8 cellular contexts compared by ENCODE assay signal in genomic region chr21:33761104-33762036, GRCh38.
DNase-seq lines count a peak whose midpoint lies in the region; ATAC-seq and TF ChIP-seq lines count a peak whose summit lies in the region.

No MANE protein-coding gene starts in this region.

- ATAC-seq in GM19023 (IDR thresholded peaks at IDR 0.05; ENCODE audit: unreplicated experiment) (no peak), GM21619 (IDR thresholded peaks at IDR 0.05; ENCODE audit: unreplicated experiment) (no peak)

- H4K20me1 ChIP-seq in MM.1S (ENCODE audit: insufficient read depth, low read length) = no peaks in the 10 kb centered on the region

- DNase-seq in AML-193 (lab: John Stamatoyannopoulos, UW) (peak; percentile 3 to 30), MM.1S (peak; percentile 45), T47D (ENCODE audit: low read depth in 1 of 2, low spot score in 1 of 2) (peak; percentile 32 to 88), kidney tubule cell (ENCODE audit: low spot score) (peak; percentile 97), transverse colon (no peak), NCI-H1436 treated with DMSO at 0.1 percent for 48 hours (lab: John Stamatoyannopoulos, UW) (no peak)

- H3K4me1 ChIP-seq in MM.1S (ENCODE audit: low read length) = peaks cover 10% of the 10 kb centered on the region
- peaks cover 0 to 10% (median 6%) of the 10 kb centered on the region in 4 donors for H3K4me1 ChIP-seq in transverse colon

- TF ChIP-seq POLR2A in transverse colon (IDR thresholded peaks at IDR 0.05) = no peak

- in situ Hi-C loops in T47D (cut with HindIII; ENCODE audit: low pct_unique_long_range_greater_than_20kb, low sequenced_read_pairs) (no loop called here), transverse colon (cut with MboI; ENCODE audit: low pct_ligation_motif_present in 1 of 4, low pct_unique_long_range_greater_than_20kb in 1 of 4, low sequenced_read_pairs in 3 of 4) (no loop called here)

- H3K27me3 ChIP-seq in MM.1S (replicated peaks; ENCODE audit: insufficient read depth, low read length) (no peaks in the 10 kb centered on the region), transverse colon (no peaks in the 10 kb centered on the region)

- H3K79me2 ChIP-seq in MM.1S (ENCODE audit: low read length) = no peaks in the 10 kb centered on the region

- WGBS in transverse colon (ENCODE audit: low coverage in 1 of 2), 2 donors = 54 to 64% methylated on average over 12 of the region's 12 CpGs

- no peak for TF ChIP-seq EP300 in transverse colon (IDR thresholded peaks at IDR 0.05; ENCODE audit: low read depth)

- no peaks in the 10 kb centered on the region for H3K9me2 ChIP-seq in MM.1S (replicated peaks; ENCODE audit: insufficient read depth, low read length)

- H3K4me2 ChIP-seq in MM.1S (ENCODE audit: low read depth, low read length) = peak overlapping the region; percentile 19

- intact Hi-C loops in transverse colon (cut with DNase I; ENCODE audit: low total_unique reads) = no loop called here

- H3K4me3 ChIP-seq in MM.1S (ENCODE audit: low read length) = no peak overlapping the region
- no peak overlapping the region for H3K4me3 ChIP-seq in transverse colon

- TF ChIP-seq CTCF in MM.1S (IDR thresholded peaks at IDR 0.05; ENCODE audit: low read length) (no peak), transverse colon (IDR thresholded peaks at IDR 0.05) (no peak)

- H3F3A ChIP-seq in MM.1S (ENCODE audit: insufficient read depth, low read length) = no peaks in the 10 kb centered on the region

- H3K9me3 ChIP-seq in MM.1S (replicated peaks; ENCODE audit: insufficient read depth, low read length) = no peaks in the 10 kb centered on the region
- no peaks in the 10 kb centered on the region for H3K9me3 ChIP-seq in transverse colon

- H3K36me3 ChIP-seq in MM.1S (replicated peaks; ENCODE audit: insufficient read depth, low read length) (no peaks in the 10 kb centered on the region), transverse colon (no peaks in the 10 kb centered on the region)

- no peak overlapping the region for H3K9ac ChIP-seq in MM.1S (ENCODE audit: low read length)

- H3K27ac ChIP-seq in MM.1S (ENCODE audit: low read length) (no peak overlapping the region; the same call in 1 of the 2 replicates), transverse colon (peak overlapping the region; percentile 46 to 64 (median 56))

- H2AFZ ChIP-seq in MM.1S (ENCODE audit: low read length) = no peak overlapping the region

Comparison
In these comparisons a context has a peak if more than half of its experiments do, and no peak if none do; other contexts are left out.
1. DNase-seq: peak in AML-193 (2 of 2), MM.1S (single experiment), T47D (2 of 2) and kidney tubule cell (single experiment); none in transverse colon (single experiment) and NCI-H1436 treated with DMSO at 0.1 percent for 48 hours (single experiment).